ENCODE assay signal across 8 cellular contexts in genomic region chr6:151388997-151389639, GRCh38. TPM values are rescaled to one million over a fixed set of nuclear protein-coding genes. Genes with fewer than 3 reads are reported as not detected.
A peak's percentile ranks its signal among the peaks of the same experiment; 100 is the strongest.
DNase-seq lines count a peak whose midpoint lies in the region; ATAC-seq and TF ChIP-seq lines count a peak whose summit lies in the region.

No MANE protein-coding gene starts in this region.

- H3K4me3 Mint-ChIP-seq in effector memory CD8-positive, alpha-beta T cell, result peak overlapping the region; percentile 94 to 95

- H2BK15ac ChIP-seq in neuronal stem cell (ENCODE audit: low read length), result no peak overlapping the region

- H3K9ac ChIP-seq in NT2/D1 (ENCODE audit: insufficient read length, low read depth) (peak overlapping the region; percentile 95), neuronal stem cell (ENCODE audit: low read depth, low read length, poor library complexity) (no peak overlapping the region)

- no peak overlapping the region for H4K91ac ChIP-seq in neuronal stem cell (ENCODE audit: low read depth, low read length, poor library complexity)

- H2AK5ac ChIP-seq in neuronal stem cell (ENCODE audit: low read depth, low read length), result no peak overlapping the region

- ATAC-seq in effector memory CD8-positive, alpha-beta T cell (replicated peaks), result no peak
- no peak for ATAC-seq in GM18870 (IDR thresholded peaks at IDR 0.05; ENCODE audit: unreplicated experiment)

- H3K9me3 ChIP-seq in NT2/D1 (ENCODE audit: insufficient read depth, low read length), result no peaks in the 10 kb centered on the region
- no peaks in the 10 kb centered on the region for H3K9me3 ChIP-seq in neuronal stem cell (replicated peaks in 1 of 2; ENCODE audit: control insufficient read depth in 2 of 2, insufficient read depth in 1 of 2, low read depth in 1 of 2, low read length in 2 of 2)

- peaks cover 32 to 35% of the 10 kb centered on the region in 2 donors for H3K4me1 Mint-ChIP-seq in effector memory CD8-positive, alpha-beta T cell (ENCODE audit: low read depth in 2 of 2)

- H3K27me3 Mint-ChIP-seq in effector memory CD8-positive, alpha-beta T cell, result no peaks in the 10 kb centered on the region

- H3K4me3 ChIP-seq in GM12864 (ENCODE audit: low read depth, low read length) (peak overlapping the region; percentile 94), NT2/D1 (ENCODE audit: insufficient read length, low read depth) (peak overlapping the region; percentile 72), neuronal stem cell (ENCODE audit: low read length in 2 of 2) (peak overlapping the region; percentile 61 to 86)

- no peaks in the 10 kb centered on the region for H3K9me3 Mint-ChIP-seq in effector memory CD8-positive, alpha-beta T cell

- H3K36me3 ChIP-seq in NT2/D1 (ENCODE audit: insufficient read depth, insufficient read length, low read length) (peaks cover 34% of the 10 kb centered on the region), neuronal stem cell (replicated peaks in 1 of 2; ENCODE audit: control insufficient read depth in 2 of 2, insufficient read depth in 2 of 2, low read length in 2 of 2) (peaks cover 0 to 48% of the 10 kb centered on the region in 2 donors)

- H3K4ac ChIP-seq in neuronal stem cell (ENCODE audit: low read length), result no peak overlapping the region

- WGBS in neuronal stem cell (ENCODE audit: extremely low coverage in 2 of 2, insufficient read length in 2 of 2, insufficient replicate concordance in 1 of 2), 2 donors, result no CpG with 5 or more reads among the region's 12 CpGs

- DNase-seq in GM12864 (ENCODE audit: low read depth) (no peak), NT2/D1 (ENCODE audit: low read depth, low spot score) (no peak), neuronal stem cell (ENCODE audit: low spot score) (no peak), islet precursor cell (no peak), NCI-H526 (lab: John Stamatoyannopoulos, UW) (no peak)
- no peak for DNase-seq in effector memory CD8-positive, alpha-beta T cell
- DNase-seq in stimulated activated CD4-positive, alpha-beta T cell treated with anti-CD3 and anti-CD28 coated beads, Interleukin-1b, Interleukin-23, amount 100 ng/mL, for 48 hours, result no peak

- no peak overlapping the region for H3K14ac ChIP-seq in neuronal stem cell (ENCODE audit: low read length)

- peaks cover 2% of the 10 kb centered on the region for H3K79me1 ChIP-seq in neuronal stem cell (ENCODE audit: low read depth, low read length)

- peak overlapping the region; percentile 76 for H3K4me2 ChIP-seq in neuronal stem cell (ENCODE audit: insufficient read depth, low read length, poor library complexity, severe bottlenecking)

- TF ChIP-seq CTCF in GM12864 (IDR thresholded peaks at IDR 0.05; ENCODE audit: low read depth, low read length, missing control alignments), result no peak

- no peak overlapping the region for H2BK12ac ChIP-seq in neuronal stem cell (ENCODE audit: low read length)

- peaks cover 39% of the 10 kb centered on the region for H3K36me3 Mint-ChIP-seq in effector memory CD8-positive, alpha-beta T cell (ENCODE audit: insufficient read depth)

- H2BK5ac ChIP-seq in neuronal stem cell (ENCODE audit: low read length), result no peak overlapping the region

- H2BK120ac ChIP-seq in neuronal stem cell (ENCODE audit: low read depth, low read length), result no peak overlapping the region

- H3K27me3 ChIP-seq in NT2/D1 (ENCODE audit: insufficient read depth, insufficient read length) (no peaks in the 10 kb centered on the region), neuronal stem cell (ENCODE audit: control insufficient read depth in 3 of 3, insufficient read depth in 3 of 3, low read depth in 1 of 3, low read length in 3 of 3) (no peaks in the 10 kb centered on the region)

- H4K8ac ChIP-seq in neuronal stem cell (ENCODE audit: low read depth, low read length), result no peak overlapping the region

- no peak overlapping the region for H3K23ac ChIP-seq in neuronal stem cell (ENCODE audit: low read depth, low read length, poor library complexity)

- H3K18ac ChIP-seq in neuronal stem cell (ENCODE audit: low read length), result no peak overlapping the region

- no peaks in the 10 kb centered on the region for H3K4me1 ChIP-seq in NT2/D1 (ENCODE audit: insufficient read depth, insufficient read length)
- H3K4me1 ChIP-seq in neuronal stem cell (ENCODE audit: control insufficient read depth in 2 of 2, insufficient read depth in 1 of 2, low read depth in 1 of 2, low read length in 2 of 2), result peaks cover 4 to 17% of the 10 kb centered on the region in 2 donors

- H3K27ac ChIP-seq in neuronal stem cell (replicated peaks; ENCODE audit: low read length), result peak overlapping the region; percentile 100

- H2AFZ ChIP-seq in neuronal stem cell (ENCODE audit: low read length), result peak overlapping the region; percentile 91

- peak overlapping the region; percentile 93 to 96 for H3K27ac Mint-ChIP-seq in effector memory CD8-positive, alpha-beta T cell

RNA-seq across cellular contexts. Expression of gene ZBTB2, which starts 2.2 kb away (rescaled TPM):
- polyA plus RNA-seq in neuronal stem cell (2013, experiment 1 of 2), result 8.2 TPM
- polyA plus RNA-seq in neuronal stem cell (2013, experiment 2 of 2), result 7.9 TPM
